1 cellular context compared by ENCODE assay signal in the genomic region with DNA sequence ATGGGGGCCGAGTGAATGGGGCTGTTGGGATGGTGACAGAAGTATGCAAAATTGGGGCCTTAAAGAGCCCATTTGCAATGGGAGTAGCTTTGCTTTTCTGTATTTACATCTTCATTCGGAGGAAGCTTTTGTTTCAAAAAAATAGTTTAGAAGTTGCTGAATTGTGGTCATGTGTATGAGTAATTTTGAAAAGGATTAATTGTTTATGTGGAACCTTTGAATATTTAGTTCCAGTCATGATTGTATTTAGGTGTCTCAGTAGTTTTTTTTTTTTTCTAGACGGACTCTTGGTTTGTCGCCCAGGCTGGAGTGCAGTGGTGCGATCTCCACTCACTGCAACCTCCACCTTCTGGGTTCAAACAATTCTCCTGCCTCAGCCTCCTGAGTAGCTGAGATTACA.
TF ChIP-seq lines count a peak whose summit lies in the region.

No MANE protein-coding gene starts in this region.

TF ChIP-seq in GM23338, 12 proteins besides CTCF, POLR2A, EP300 and RAD21:
- TF ChIP-seq EZH2phosphoT487 (IDR thresholded peaks at IDR 0.05; ENCODE audit: unreplicated experiment) = no peak
- TF ChIP-seq NANOG (IDR thresholded peaks at IDR 0.05; ENCODE audit: borderline replicate concordance) = no peak
- TF ChIP-seq ZNF331 (CRISPR knock-in tag; IDR thresholded peaks at IDR 0.05; ENCODE audit: low read depth) = no peak
- TF ChIP-seq EZH2 (IDR thresholded peaks at IDR 0.05; ENCODE audit: low read depth, unreplicated experiment) = no peak
- no peak for TF ChIP-seq POLR2AphosphoS5 (IDR thresholded peaks at IDR 0.05; ENCODE audit: low read depth)
- no peak for TF ChIP-seq REST (IDR thresholded peaks at IDR 0.05; ENCODE audit: unreplicated experiment)
- TF ChIP-seq ETS1 (IDR thresholded peaks at IDR 0.05) = no peak
- TF ChIP-seq JUNB (IDR thresholded peaks at IDR 0.05; ENCODE audit: unreplicated experiment) = no peak
- TF ChIP-seq CREB1 (CRISPR knock-in tag; IDR thresholded peaks at IDR 0.05; ENCODE audit: low read depth) = no peak
